ENCODE assay signal across 1 cellular context in the genomic region with DNA sequence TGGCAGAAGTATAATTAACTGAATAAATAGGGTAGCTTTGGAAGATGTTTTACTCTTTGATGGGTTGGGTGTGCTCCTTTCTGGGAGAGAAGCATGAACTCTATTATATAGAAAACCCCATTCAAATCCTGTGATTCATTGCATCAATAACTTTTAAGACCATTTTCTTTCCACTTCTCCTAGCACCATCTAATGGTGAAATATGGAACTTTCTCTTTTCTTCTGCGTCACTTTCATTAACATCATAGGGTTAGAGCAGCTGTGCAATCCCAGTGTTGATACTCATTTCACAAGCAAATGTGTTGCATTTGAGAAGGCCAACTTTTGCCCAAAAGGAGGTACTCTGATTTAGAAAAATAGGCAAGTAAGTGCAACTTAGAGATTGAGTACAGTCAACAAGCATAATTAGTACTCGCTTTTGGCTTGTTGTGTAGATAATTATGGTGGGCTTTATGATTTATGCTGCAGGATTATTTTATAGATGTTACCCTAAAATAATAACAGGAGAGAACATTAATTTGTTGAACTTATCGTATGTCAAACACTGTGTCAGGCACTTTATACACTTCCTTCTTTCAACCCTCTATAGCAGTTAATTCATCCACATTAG.
A peak's percentile ranks its signal among the peaks of the same experiment; 100 is the strongest.
TF ChIP-seq lines count a peak whose summit lies in the region.

No MANE protein-coding gene starts in this region.

TF ChIP-seq in K562, 482 proteins besides CTCF, POLR2A, EP300 and RAD21 (continued from another document):
- TF ChIP-seq, protein P1, sequence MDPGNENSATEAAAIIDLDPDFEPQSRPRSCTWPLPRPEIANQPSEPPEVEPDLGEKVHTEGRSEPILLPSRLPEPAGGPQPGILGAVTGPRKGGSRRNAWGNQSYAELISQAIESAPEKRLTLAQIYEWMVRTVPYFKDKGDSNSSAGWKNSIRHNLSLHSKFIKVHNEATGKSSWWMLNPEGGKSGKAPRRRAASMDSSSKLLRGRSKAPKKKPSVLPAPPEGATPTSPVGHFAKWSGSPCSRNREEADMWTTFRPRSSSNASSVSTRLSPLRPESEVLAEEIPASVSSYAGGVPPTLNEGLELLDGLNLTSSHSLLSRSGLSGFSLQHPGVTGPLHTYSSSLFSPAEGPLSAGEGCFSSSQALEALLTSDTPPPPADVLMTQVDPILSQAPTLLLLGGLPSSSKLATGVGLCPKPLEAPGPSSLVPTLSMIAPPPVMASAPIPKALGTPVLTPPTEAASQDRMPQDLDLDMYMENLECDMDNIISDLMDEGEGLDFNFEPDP (CRISPR knock-in tag; IDR thresholded peaks at IDR 0.05), result peak; percentile 77; the same call in 1 of the 2 replicates
- peak; percentile 74; the same call in 1 of the 2 replicates for TF ChIP-seq ZNF830 (CRISPR knock-in tag; IDR thresholded peaks at IDR 0.05)
- peak; percentile 93 for TF ChIP-seq POLR2B (IDR thresholded peaks at IDR 0.05; ENCODE audit: low read depth, partially characterized antibody)
- peak; percentile 44; the same call in 1 of the 2 replicates for TF ChIP-seq ZBED1 (IDR thresholded peaks at IDR 0.05)
- TF ChIP-seq SRSF7 (optimal IDR thresholded peaks at IDR 0.05; ENCODE audit: low read depth, low read length), result no peak
- peak; percentile 88 for TF ChIP-seq ZNF551 (CRISPR knock-in tag; IDR thresholded peaks at IDR 0.05)
- no peak; the same call in 1 of the 2 replicates for TF ChIP-seq JUND (IDR thresholded peaks at IDR 0.05; ENCODE audit: borderline replicate concordance, low read depth, low read length)
- peak; percentile 49; the same call in 2 of the 3 replicates for TF ChIP-seq JUND (tag; IDR thresholded peaks at IDR 0.05; ENCODE audit: borderline replicate concordance, low read depth, low read length)
- TF ChIP-seq, protein P2, sequence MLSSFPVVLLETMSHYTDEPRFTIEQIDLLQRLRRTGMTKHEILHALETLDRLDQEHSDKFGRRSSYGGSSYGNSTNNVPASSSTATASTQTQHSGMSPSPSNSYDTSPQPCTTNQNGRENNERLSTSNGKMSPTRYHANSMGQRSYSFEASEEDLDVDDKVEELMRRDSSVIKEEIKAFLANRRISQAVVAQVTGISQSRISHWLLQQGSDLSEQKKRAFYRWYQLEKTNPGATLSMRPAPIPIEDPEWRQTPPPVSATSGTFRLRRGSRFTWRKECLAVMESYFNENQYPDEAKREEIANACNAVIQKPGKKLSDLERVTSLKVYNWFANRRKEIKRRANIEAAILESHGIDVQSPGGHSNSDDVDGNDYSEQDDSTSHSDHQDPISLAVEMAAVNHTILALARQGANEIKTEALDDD (IDR thresholded peaks at IDR 0.05), result no peak
- TF ChIP-seq MYC (IDR thresholded peaks at IDR 0.05; ENCODE audit: low read depth, low read length), result no peak; the same call in 1 of the 2 replicates
- TF ChIP-seq MYC (CRISPR knock-in tag; IDR thresholded peaks at IDR 0.05; ENCODE audit: borderline replicate concordance, low read depth), result peak; percentile 45; the same call in 1 of the 2 replicates
- no peak for TF ChIP-seq NELFE (IDR thresholded peaks at IDR 0.05; ENCODE audit: insufficient read depth, insufficient read length)
- TF ChIP-seq CHCHD3 (CRISPR knock-in tag; IDR thresholded peaks at IDR 0.05), result peak; percentile 68
- peak; percentile 68; the same call in 1 of the 2 replicates for TF ChIP-seq NFATC3 (IDR thresholded peaks at IDR 0.05)
- peak; percentile 89 for TF ChIP-seq HMG20B (CRISPR knock-in tag; IDR thresholded peaks at IDR 0.05)
- peak in 1 of 2 experiments; percentile 44; a peak in 1 of 4 replicates for TF ChIP-seq NONO (IDR thresholded peaks at IDR 0.05; ENCODE audit: low read depth in 2 of 2, low read length in 1 of 2)
- TF ChIP-seq SOX6 (IDR thresholded peaks at IDR 0.05), result peak; percentile 36; the same call in 1 of the 2 replicates
